26 cellular contexts compared by ENCODE assay signal in genomic region chr13:75691183-75691582, GRCh38. TPM values are rescaled to one million over a fixed set of nuclear protein-coding genes. Genes with fewer than 3 reads are reported as not detected.
DNase-seq lines count a peak whose midpoint lies in the region; ATAC-seq and TF ChIP-seq lines count a peak whose summit lies in the region.
"Had no signal": no experiment of that assay in that cellular context is flagged by ENCODE, and none has a peak within 500 bp of the region (broad histone marks: within the 10 kb centered on the region; RNA-seq: fewer than 3 reads in every experiment).

No MANE protein-coding gene starts in this region.

- DNase-seq in Caco-2 (no peak), PC-9 (peak in 1 of 2 experiments; percentile 92), osteoblast (ENCODE audit: insufficient read length, low spot score, missing footprints) (no peak), AML-193 (lab: John Stamatoyannopoulos, UW) (no peak), GM10266 (ENCODE audit: extremely low spot score) (no peak)
- DNase-seq: activated CD4-positive, alpha-beta T cell treated with anti-CD3 and anti-CD28 coated beads for 36 hours; activated naive CD4-positive, alpha-beta T cell treated with anti-CD3 and anti-CD28 coated beads for 36 hours; activated T-cell treated with anti-CD3 and anti-CD28 coated beads, Interleukin-2, amount 50 U/mL, for 48 hours; amniotic stem cell; cortex of kidney; EL; endodermal cell; head of caudate nucleus; natural killer cell; NCI-H187; NCI-H526 treated with DMSO at 0.1 percent for 48 hours; RPMI8226; spleen; stimulated activated CD4-positive, alpha-beta T cell treated with anti-CD3 and anti-CD28 coated beads, Interleukin-4, amount 100 ng/mL, for 1 hour; T-helper 17 cell had no signal

- H3K27ac ChIP-seq in PC-9 (peak overlapping the region; percentile 95), osteoblast (ENCODE audit: low read depth, low read length) (peak overlapping the region; percentile 72)
- H3K27ac ChIP-seq: SK-N-MC, spleen had no signal

- peak overlapping the region; percentile 4 for H3K27ac Mint-ChIP-seq in Caco-2 (ENCODE audit: unreplicated experiment)
- H3K27ac Mint-ChIP-seq: activated CD4-positive, alpha-beta T cell treated with anti-CD3 and anti-CD28 coated beads for 36 hours; activated naive CD4-positive, alpha-beta T cell treated with anti-CD3 and anti-CD28 coated beads for 36 hours; endodermal cell; mesothelial cell of epicardium; natural killer cell; stimulated activated memory B cell treated with anti-CD40 and anti-IgM and Interleukin-4, amounts not matched to agents 10 μg/mL and 1 μg/mL and 100 μg/mL, for 72 hours; T-helper 17 cell had no signal

- H3K4me3 Mint-ChIP-seq in Caco-2 (ENCODE audit: unreplicated experiment): no peak overlapping the region
- H3K4me3 Mint-ChIP-seq: activated CD4-positive, alpha-beta T cell treated with anti-CD3 and anti-CD28 coated beads for 36 hours; activated naive CD4-positive, alpha-beta T cell treated with anti-CD3 and anti-CD28 coated beads for 36 hours; endodermal cell; mesothelial cell of epicardium; natural killer cell; stimulated activated memory B cell treated with anti-CD40 and anti-IgM and Interleukin-4, amounts not matched to agents 10 μg/mL and 1 μg/mL and 100 μg/mL, for 72 hours; T-helper 17 cell had no signal

- H3K9me3 ChIP-seq in Caco-2 (no peaks in the 10 kb centered on the region), PC-9 (ENCODE audit: insufficient read depth, low read depth) (no peaks in the 10 kb centered on the region), osteoblast (ENCODE audit: low read depth, low read length) (no peaks in the 10 kb centered on the region)
- H3K9me3 ChIP-seq: spleen had no signal

- BruUV-seq in Caco-2 (replicated peaks; lab: Mats Ljungman, UMichigan): no TSS peak
- no TSS peak for BruUV-seq in PC-9 (replicated peaks; lab: Mats Ljungman, UMichigan)

- H3K4me1 ChIP-seq in Caco-2 (peaks cover 21% of the 10 kb centered on the region), PC-9 (replicated peaks; ENCODE audit: insufficient read depth) (peaks cover 24% of the 10 kb centered on the region), osteoblast (ENCODE audit: insufficient read depth, low read length) (peaks cover 84% of the 10 kb centered on the region)

- POLR2A ChIA-PET in Caco-2 (lab: Charles Lee) (no interaction called here), PC-9 (lab: Charles Lee; ENCODE audit: unreplicated experiment) (no interaction called here)

- H3K4me2 ChIP-seq in PC-9 (peak overlapping the region; percentile 59), osteoblast (ENCODE audit: insufficient read depth, low read length) (peak overlapping the region; percentile 0)

- H3K9me2 ChIP-seq in PC-9 (ENCODE audit: insufficient read depth): no peaks in the 10 kb centered on the region

- intact Hi-C loops in Caco-2 (cut with micrococcal nuclease; ENCODE audit: unreplicated experiment) (no loop called here), PC-9 (cut with micrococcal nuclease; ENCODE audit: unreplicated experiment) (no loop called here)

- H3K36me3 ChIP-seq in Caco-2 (ENCODE audit: control insufficient read depth, insufficient read depth, low read length) (no peaks in the 10 kb centered on the region), PC-9 (ENCODE audit: low read depth) (no peaks in the 10 kb centered on the region), osteoblast (ENCODE audit: insufficient read depth, low read length) (peaks cover 61% of the 10 kb centered on the region)
- H3K36me3 ChIP-seq: spleen had no signal

- H3K27me3 Mint-ChIP-seq in Caco-2 (ENCODE audit: insufficient read depth, unreplicated experiment): no peaks in the 10 kb centered on the region
- H3K27me3 Mint-ChIP-seq: activated CD4-positive, alpha-beta T cell treated with anti-CD3 and anti-CD28 coated beads for 36 hours; stimulated activated memory B cell treated with anti-CD40 and anti-IgM and Interleukin-4, amounts not matched to agents 10 μg/mL and 1 μg/mL and 100 μg/mL, for 72 hours; T-helper 17 cell had no signal

- TF ChIP-seq CTCF in Caco-2 (IDR thresholded peaks at IDR 0.05; ENCODE audit: insufficient read depth in 1 of 2, low read depth in 1 of 2, low read length in 1 of 2, severe bottlenecking in 1 of 2, unreplicated experiment in 1 of 2) (no peak), PC-9 (conservative IDR thresholded peaks at IDR 0.05) (no peak), osteoblast (IDR thresholded peaks at IDR 0.05; ENCODE audit: extremely low read depth, low read depth, low read length) (no peak), GM10266 (IDR thresholded peaks at IDR 0.05; ENCODE audit: control insufficient read depth, insufficient read depth, low read depth, missing control alignments) (no peak)

- H3K9me3 Mint-ChIP-seq in Caco-2 (ENCODE audit: unreplicated experiment): no peaks in the 10 kb centered on the region
- H3K9me3 Mint-ChIP-seq: activated naive CD4-positive, alpha-beta T cell treated with anti-CD3 and anti-CD28 coated beads for 36 hours; endodermal cell; natural killer cell; stimulated activated memory B cell treated with anti-CD40 and anti-IgM and Interleukin-4, amounts not matched to agents 10 μg/mL and 1 μg/mL and 100 μg/mL, for 72 hours had no signal

- peaks cover 5% of the 10 kb centered on the region for H3K36me3 Mint-ChIP-seq in Caco-2 (ENCODE audit: insufficient read depth, unreplicated experiment)
- H3K36me3 Mint-ChIP-seq: natural killer cell had no signal

- H3K79me2 ChIP-seq in PC-9 (ENCODE audit: low read depth): no peaks in the 10 kb centered on the region
- peaks cover 99% of the 10 kb centered on the region for H3K79me2 ChIP-seq in osteoblast (ENCODE audit: insufficient read depth, low read length)

- H3K4me1 Mint-ChIP-seq in Caco-2 (ENCODE audit: low read depth, unreplicated experiment): peaks cover 28% of the 10 kb centered on the region
- H3K4me1 Mint-ChIP-seq: activated CD4-positive, alpha-beta T cell treated with anti-CD3 and anti-CD28 coated beads for 36 hours; natural killer cell; stimulated activated memory B cell treated with anti-CD40 and anti-IgM and Interleukin-4, amounts not matched to agents 10 μg/mL and 1 μg/mL and 100 μg/mL, for 72 hours had no signal

- peaks cover 17% of the 10 kb centered on the region; the same call in 1 of the 2 replicates for H3F3A ChIP-seq in PC-9 (ENCODE audit: insufficient read depth, low read depth)

- H3K4me3 ChIP-seq in Caco-2 (ENCODE audit: low read depth, low read length): no peak overlapping the region
- 0 out of 2 replicates have a peak overlapping the region, but pooled peaks have one; percentile 6 for H3K4me3 ChIP-seq in PC-9
- no peak overlapping the region for H3K4me3 ChIP-seq in osteoblast (ENCODE audit: insufficient read depth, low read length)
- H3K4me3 ChIP-seq: SK-N-MC, spleen had no signal

- peak overlapping the region; percentile 46; the same call in 1 of the 2 replicates for H2AFZ ChIP-seq in PC-9
- H2AFZ ChIP-seq in osteoblast (ENCODE audit: low read length): no peak overlapping the region

- ATAC-seq in esophagus mucosa: peak; percentile 50
- ATAC-seq in HG03565 (IDR thresholded peaks at IDR 0.05; ENCODE audit: unreplicated experiment): no peak
- no peak for ATAC-seq in HG02678 (IDR thresholded peaks at IDR 0.05; ENCODE audit: unreplicated experiment)
- ATAC-seq: activated CD4-positive, alpha-beta T cell treated with anti-CD3 and anti-CD28 coated beads for 36 hours; natural killer cell; stimulated activated memory B cell treated with anti-CD40 and anti-IgM and Interleukin-4, amounts not matched to agents 10 μg/mL and 1 μg/mL and 100 μg/mL, for 72 hours; T-helper 17 cell had no signal

- H4K20me1 ChIP-seq in PC-9 (ENCODE audit: insufficient read depth) (no peaks in the 10 kb centered on the region), osteoblast (ENCODE audit: insufficient read depth, low read length) (peaks cover 98% of the 10 kb centered on the region)

- CTCF ChIA-PET in Caco-2 (lab: Charles Lee): no interaction called here
- CTCF ChIA-PET in PC-9 (lab: Charles Lee): no interaction called here

- no peaks in the 10 kb centered on the region for H3K27me3 ChIP-seq in Caco-2 (replicated peaks; ENCODE audit: control insufficient read depth, insufficient read depth, low read length)
- no peaks in the 10 kb centered on the region for H3K27me3 ChIP-seq in PC-9 (ENCODE audit: insufficient read depth, low read depth)
- H3K27me3 ChIP-seq in osteoblast (ENCODE audit: insufficient read depth, low read length): no peaks in the 10 kb centered on the region
- H3K27me3 ChIP-seq: spleen had no signal

RNA-seq across cellular contexts. Expression of gene LMO7, which starts 55.1 kb away (rescaled TPM):
- total RNA-seq in Caco-2 (2022) (209 and 230 TPM in 2 replicates), PC-9 (2021) (92.8 and 93.0 TPM in 2 replicates), esophagus mucosa (156 TPM), osteoblast (465 and 536 TPM in 2 replicates)
